In the genomic region with DNA sequence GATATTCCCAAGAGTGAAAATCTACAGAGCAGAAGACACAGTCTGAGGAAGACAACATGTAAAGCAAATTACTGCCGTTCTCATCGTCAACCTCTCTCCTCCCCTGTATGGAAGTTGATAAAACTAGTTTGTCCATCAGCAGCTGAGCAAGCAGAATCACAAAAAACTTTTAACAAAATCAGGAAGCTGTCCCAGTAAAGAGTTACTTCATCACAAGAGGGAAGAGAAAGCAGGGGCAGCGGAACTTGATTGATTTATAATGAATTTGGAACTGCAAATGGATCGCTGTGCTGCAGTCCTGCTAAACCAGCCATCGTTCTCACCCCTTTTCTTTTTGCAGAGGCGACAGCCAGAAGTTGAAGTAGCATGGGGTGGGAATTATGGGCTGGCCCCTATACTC, we compare ENCODE assay signal across 21 cellular contexts. TPM values are rescaled to one million over a fixed set of nuclear protein-coding genes. Genes with fewer than 3 reads are reported as not detected.
"Had no signal": no experiment of that assay in that cellular context is flagged by ENCODE, and none has a peak within 500 bp of the region (broad histone marks: within the 10 kb centered on the region; RNA-seq: fewer than 3 reads in every experiment).

No MANE protein-coding gene starts in this region.

- H3K4me1 ChIP-seq: prostate gland had no signal

- H3K27me3 ChIP-seq: adrenal gland, ascending aorta, brain microvascular endothelial cell, dorsolateral prefrontal cortex, tibial artery had no signal

- H3K36me3 ChIP-seq: adrenal gland, ascending aorta, brain microvascular endothelial cell, prostate gland had no signal

- H3K4me3 ChIP-seq: adrenal gland, ascending aorta, dorsolateral prefrontal cortex, prostate gland, tibial artery had no signal

- ATAC-seq: activated CD4-positive, alpha-beta T cell treated with anti-CD3 and anti-CD28 coated beads for 36 hours; activated T-helper 17 cell treated with anti-CD3 and anti-CD28 coated beads, Interleukin-2, amount 50 U/mL, for 72 hours; effector memory CD8-positive, alpha-beta T cell; esophagus mucosa; naive thymus-derived CD4-positive, alpha-beta T cell; stimulated activated naive CD8-positive, alpha-beta T cell treated with anti-CD3 and anti-CD28 coated beads, Interleukin-15, Interleukin-2, amounts not matched to agents 100 U/mL and 50 U/mL, for 24 hours had no signal

- DNase-seq: activated B cell treated with CpG ODN at 0.5 μM for 24 hours; activated CD4-positive, alpha-beta T cell treated with anti-CD3 and anti-CD28 coated beads for 36 hours; activated CD4-positive, alpha-beta T cell treated with anti-CD3 and anti-CD28 coated beads, Interleukin-2, amount 50 U/mL, for 4 hours; activated CD8-positive, alpha-beta memory T cell treated with anti-CD3 and anti-CD28 coated beads for 24 hours; activated CD8-positive, alpha-beta memory T cell treated with anti-CD3 and anti-CD28 coated beads, Interleukin-2, amount 50 U/mL, for 4 hours; activated T-cell treated with anti-CD3 and anti-CD28 coated beads, Interleukin-2, amount 50 U/mL, for 24 hours; brain microvascular endothelial cell; central memory CD4-positive, alpha-beta T cell; dorsolateral prefrontal cortex; effector memory CD8-positive, alpha-beta T cell; left cardiac atrium; naive thymus-derived CD4-positive, alpha-beta T cell; stimulated activated CD4-positive, alpha-beta T cell treated with anti-CD3 and anti-CD28 coated beads, Interleukin-4, amount 100 ng/mL, for 4 hours; stimulated activated naive CD8-positive, alpha-beta T cell treated with anti-CD3 and anti-CD28 coated beads, Interleukin-15, Interleukin-2, amounts not matched to agents 100 U/mL and 50 U/mL, for 24 hours; T-helper 9 cell; tibial artery had no signal

- H3K27ac ChIP-seq: brain microvascular endothelial cell, prostate gland, tibial artery had no signal

- H3K9me3 ChIP-seq: adrenal gland, ascending aorta, prostate gland, tibial artery had no signal

RNA-seq across cellular contexts. Expression of gene UCP3, which starts 13.7 kb away (rescaled TPM):
- total RNA-seq: ascending aorta had no signal
